In the genomic region with DNA sequence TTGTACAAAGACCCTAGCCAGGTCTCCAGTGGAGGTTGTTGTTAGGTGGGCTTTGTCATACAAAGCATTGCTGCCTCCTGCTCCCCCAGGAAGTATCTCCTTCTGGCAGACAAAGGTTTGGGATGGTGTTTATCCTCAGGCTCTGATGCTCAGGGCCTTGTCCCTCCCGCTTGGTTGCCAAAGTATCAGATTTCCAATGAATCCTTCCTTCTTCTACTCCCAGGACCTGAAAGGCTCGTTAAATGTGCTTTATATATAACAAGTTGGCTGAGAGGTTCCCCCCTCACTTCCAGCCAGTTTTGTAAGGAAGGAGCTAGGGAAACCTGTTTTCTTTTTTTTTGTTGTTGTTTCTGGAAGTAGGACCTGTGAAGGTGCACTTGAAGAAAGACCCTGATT, we compare ENCODE assay signal across 1 cellular context.
A peak's percentile ranks its signal among the peaks of the same experiment; 100 is the strongest.
TF ChIP-seq lines count a peak whose summit lies in the region.

No MANE protein-coding gene starts in this region.

TF ChIP-seq in HEK293, 187 proteins besides CTCF, POLR2A, EP300 and RAD21 (continued from another document and continues in another):
- no peak for TF ChIP-seq REST (tag by site-specific recombination; IDR thresholded peaks at IDR 0.05)
- TF ChIP-seq ZBTB48 (tag by site-specific recombination; IDR thresholded peaks at IDR 0.05) = 0 out of 2 replicates have a peak, but pooled peaks have one; percentile 23
- TF ChIP-seq OVOL3 (tag by site-specific recombination; IDR thresholded peaks at IDR 0.05) = no peak
- no peak for TF ChIP-seq SCRT1 (tag by site-specific recombination; IDR thresholded peaks at IDR 0.05; ENCODE audit: borderline replicate concordance)
- TF ChIP-seq, protein P1, sequence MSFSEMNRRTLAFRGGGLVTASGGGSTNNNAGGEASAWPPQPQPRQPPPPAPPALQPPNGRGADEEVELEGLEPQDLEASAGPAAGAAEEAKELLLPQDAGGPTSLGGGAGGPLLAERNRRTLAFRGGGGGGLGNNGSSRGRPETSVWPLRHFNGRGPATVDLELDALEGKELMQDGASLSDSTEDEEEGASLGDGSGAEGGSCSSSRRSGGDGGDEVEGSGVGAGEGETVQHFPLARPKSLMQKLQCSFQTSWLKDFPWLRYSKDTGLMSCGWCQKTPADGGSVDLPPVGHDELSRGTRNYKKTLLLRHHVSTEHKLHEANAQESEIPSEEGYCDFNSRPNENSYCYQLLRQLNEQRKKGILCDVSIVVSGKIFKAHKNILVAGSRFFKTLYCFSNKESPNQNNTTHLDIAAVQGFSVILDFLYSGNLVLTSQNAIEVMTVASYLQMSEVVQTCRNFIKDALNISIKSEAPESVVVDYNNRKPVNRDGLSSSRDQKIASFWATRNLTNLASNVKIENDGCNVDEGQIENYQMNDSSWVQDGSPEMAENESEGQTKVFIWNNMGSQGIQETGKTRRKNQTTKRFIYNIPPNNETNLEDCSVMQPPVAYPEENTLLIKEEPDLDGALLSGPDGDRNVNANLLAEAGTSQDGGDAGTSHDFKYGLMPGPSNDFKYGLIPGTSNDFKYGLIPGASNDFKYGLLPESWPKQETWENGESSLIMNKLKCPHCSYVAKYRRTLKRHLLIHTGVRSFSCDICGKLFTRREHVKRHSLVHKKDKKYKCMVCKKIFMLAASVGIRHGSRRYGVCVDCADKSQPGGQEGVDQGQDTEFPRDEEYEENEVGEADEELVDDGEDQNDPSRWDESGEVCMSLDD (tag by site-specific recombination; IDR thresholded peaks at IDR 0.05) = no peak
- no peak for TF ChIP-seq ZNF660 (tag by site-specific recombination; IDR thresholded peaks at IDR 0.05)
- TF ChIP-seq ZNF19 (tag by site-specific recombination; IDR thresholded peaks at IDR 0.05; ENCODE audit: low read depth) = no peak
- no peak for TF ChIP-seq ZNF311 (tag by site-specific recombination; IDR thresholded peaks at IDR 0.05; ENCODE audit: borderline replicate concordance)
- TF ChIP-seq, protein P2, sequence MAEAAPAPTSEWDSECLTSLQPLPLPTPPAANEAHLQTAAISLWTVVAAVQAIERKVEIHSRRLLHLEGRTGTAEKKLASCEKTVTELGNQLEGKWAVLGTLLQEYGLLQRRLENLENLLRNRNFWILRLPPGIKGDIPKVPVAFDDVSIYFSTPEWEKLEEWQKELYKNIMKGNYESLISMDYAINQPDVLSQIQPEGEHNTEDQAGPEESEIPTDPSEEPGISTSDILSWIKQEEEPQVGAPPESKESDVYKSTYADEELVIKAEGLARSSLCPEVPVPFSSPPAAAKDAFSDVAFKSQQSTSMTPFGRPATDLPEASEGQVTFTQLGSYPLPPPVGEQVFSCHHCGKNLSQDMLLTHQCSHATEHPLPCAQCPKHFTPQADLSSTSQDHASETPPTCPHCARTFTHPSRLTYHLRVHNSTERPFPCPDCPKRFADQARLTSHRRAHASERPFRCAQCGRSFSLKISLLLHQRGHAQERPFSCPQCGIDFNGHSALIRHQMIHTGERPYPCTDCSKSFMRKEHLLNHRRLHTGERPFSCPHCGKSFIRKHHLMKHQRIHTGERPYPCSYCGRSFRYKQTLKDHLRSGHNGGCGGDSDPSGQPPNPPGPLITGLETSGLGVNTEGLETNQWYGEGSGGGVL (tag by site-specific recombination; IDR thresholded peaks at IDR 0.05) = peak; percentile 74
- TF ChIP-seq WT1 (tag by site-specific recombination; IDR thresholded peaks at IDR 0.05) = peak; percentile 95
- peak; percentile 77 for TF ChIP-seq FEZF1 (tag by site-specific recombination; IDR thresholded peaks at IDR 0.05)
- no peak for TF ChIP-seq HOXC10 (CRISPR knock-in tag; IDR thresholded peaks at IDR 0.05)
- no peak for TF ChIP-seq ZNF530 (tag by site-specific recombination; IDR thresholded peaks at IDR 0.05; ENCODE audit: low read depth)
- peak; percentile 56; the same call in 1 of the 2 replicates for TF ChIP-seq ZNF600 (tag by site-specific recombination; IDR thresholded peaks at IDR 0.05)
- no peak for TF ChIP-seq EGR2 (tag by site-specific recombination; IDR thresholded peaks at IDR 0.05; ENCODE audit: low read depth)
- TF ChIP-seq HOXD13 (CRISPR knock-in tag; IDR thresholded peaks at IDR 0.05; ENCODE audit: borderline replicate concordance) = peak; percentile 54; the same call in 1 of the 2 replicates
- TF ChIP-seq HOXA7 (CRISPR knock-in tag; IDR thresholded peaks at IDR 0.05; ENCODE audit: borderline replicate concordance) = no peak
- TF ChIP-seq PRDM4 (tag by site-specific recombination; IDR thresholded peaks at IDR 0.05) = 0 out of 2 replicates have a peak, but pooled peaks have one; percentile 24
- TF ChIP-seq ZNF785 (tag by site-specific recombination; IDR thresholded peaks at IDR 0.05) = no peak
- TF ChIP-seq PRDM10 (tag by site-specific recombination; IDR thresholded peaks at IDR 0.05) = 0 out of 2 replicates have a peak, but pooled peaks have one; percentile 11
- TF ChIP-seq BCL11B (tag by site-specific recombination; IDR thresholded peaks at IDR 0.05; ENCODE audit: low read depth) = peak; percentile 52; the same call in 1 of the 2 replicates
- TF ChIP-seq ZXDB (tag by site-specific recombination; IDR thresholded peaks at IDR 0.05) = peak; percentile 57; the same call in 1 of the 2 replicates
- TF ChIP-seq ATF2 (tag by site-specific recombination; IDR thresholded peaks at IDR 0.05; ENCODE audit: low read depth) = no peak
- no peak for TF ChIP-seq TCF7L2 (IDR thresholded peaks at IDR 0.05; ENCODE audit: borderline replicate concordance, low read depth, low read length)
- TF ChIP-seq ZBTB44 (tag by site-specific recombination; IDR thresholded peaks at IDR 0.05) = no peak
- no peak for TF ChIP-seq ZNF394 (tag by site-specific recombination; IDR thresholded peaks at IDR 0.05; ENCODE audit: borderline replicate concordance)
- TF ChIP-seq ZNF701 (tag by site-specific recombination; IDR thresholded peaks at IDR 0.05) = no peak
- peak; percentile 45; the same call in 1 of the 2 replicates for TF ChIP-seq ZBTB17 (tag by site-specific recombination; IDR thresholded peaks at IDR 0.05)
- TF ChIP-seq KLF8 (tag by site-specific recombination; IDR thresholded peaks at IDR 0.05) = no peak
- TF ChIP-seq ZNF596 (tag by site-specific recombination; IDR thresholded peaks at IDR 0.05) = 0 out of 2 replicates have a peak, but pooled peaks have one; percentile 15
- no peak for TF ChIP-seq ZBTB21 (tag by site-specific recombination; IDR thresholded peaks at IDR 0.05)
- 0 out of 2 replicates have a peak, but pooled peaks have one; percentile 28 for TF ChIP-seq KLF7 (tag by site-specific recombination; IDR thresholded peaks at IDR 0.05; ENCODE audit: borderline replicate concordance)
- peak; percentile 3; the same call in 1 of the 2 replicates for TF ChIP-seq ZNF335 (tag by site-specific recombination; conservative IDR thresholded peaks at IDR 0.05)
- no peak for TF ChIP-seq ZNF548 (tag by site-specific recombination; IDR thresholded peaks at IDR 0.05)
- peak; percentile 83; the same call in 1 of the 2 replicates for TF ChIP-seq ZSCAN30 (tag by site-specific recombination; IDR thresholded peaks at IDR 0.05)
- TF ChIP-seq ZNF350 (tag by site-specific recombination; IDR thresholded peaks at IDR 0.05) = no peak
- TF ChIP-seq ZBTB7A (tag by site-specific recombination; IDR thresholded peaks at IDR 0.05; ENCODE audit: low read depth) = no peak
- no peak for TF ChIP-seq ZNF529 (tag by site-specific recombination; IDR thresholded peaks at IDR 0.05; ENCODE audit: insufficient replicate concordance)
- TF ChIP-seq IKZF3 (tag by site-specific recombination; IDR thresholded peaks at IDR 0.05) = peak; percentile 82; the same call in 1 of the 2 replicates
